Comparison of ENCODE assay signal across 10 cellular contexts in genomic region chr9:5587024-5587423, GRCh38. TPM values are rescaled to one million over a fixed set of nuclear protein-coding genes. Genes with fewer than 3 reads are reported as not detected.
DNase-seq lines count a peak whose midpoint lies in the region; ATAC-seq and TF ChIP-seq lines count a peak whose summit lies in the region.
"Had no signal": no experiment of that assay in that cellular context is flagged by ENCODE, and none has a peak within 500 bp of the region (broad histone marks: within the 10 kb centered on the region; RNA-seq: fewer than 3 reads in every experiment).

No MANE protein-coding gene starts in this region.

- H3K36me3 Mint-ChIP-seq in MCF 10A (ENCODE audit: insufficient read depth, unreplicated experiment) = no peaks in the 10 kb centered on the region
- H3K36me3 Mint-ChIP-seq in memory B cell = peaks cover 7% of the 10 kb centered on the region

- no peaks in the 10 kb centered on the region for H3K36me3 ChIP-seq in mammary epithelial cell (ENCODE audit: insufficient read depth, low read length)
- H3K36me3 ChIP-seq: BLaER1, cardiac muscle cell had no signal

- CTCF ChIA-PET in mammary epithelial cell (lab: Charles Lee; ENCODE audit: low non-redundant PET) (no interaction called here), MCF 10A (lab: Yijun Ruan, JAX) (interaction anchor here (0.6 to 5.4 kb wide), 8 partner anchors 13 to 889 kb away, joined by 3 to 62 read pairs (median 7); partner anchors contain the start of gene CD274)

- peaks cover 20% of the 10 kb centered on the region for H3K4me1 ChIP-seq in mammary epithelial cell (ENCODE audit: insufficient read depth, low read length)

- peak overlapping the region; percentile 20 for H3K27ac ChIP-seq in mammary epithelial cell (ENCODE audit: insufficient read depth, low read depth, low read length)
- H3K27ac ChIP-seq: BLaER1, cardiac muscle cell had no signal

- H3K9me3 ChIP-seq in mammary epithelial cell (replicated peaks; ENCODE audit: insufficient read depth, low read length) = no peaks in the 10 kb centered on the region
- H3K9me3 ChIP-seq: BLaER1 had no signal

- no peak overlapping the region for H3K9ac ChIP-seq in mammary epithelial cell (ENCODE audit: insufficient read depth, low read length)
- H3K9ac ChIP-seq: BLaER1 had no signal

- POLR2A ChIA-PET in MCF 10A (lab: Yijun Ruan, JAX) = interaction anchor here (1.0 to 3.6 kb wide), 3 partner anchors 34 to 150 kb away, joined by 3 to 21 read pairs (median 3); partner anchors contain the start of genes CD274 and PLGRKT

- dilution Hi-C loops in mammary epithelial cell (cut with HindIII; ENCODE audit: low sequenced_read_pairs) = no loop called here

- H3K79me2 ChIP-seq in mammary epithelial cell (ENCODE audit: insufficient read depth, low read length) = no peaks in the 10 kb centered on the region

- H3K4me2 ChIP-seq in mammary epithelial cell (ENCODE audit: insufficient read depth, low read depth, low read length) = no peak overlapping the region
- H3K4me2 ChIP-seq: BLaER1 had no signal

- 50% methylated on average over 1 of the region's 1 CpG for WGBS in mammary epithelial cell (ENCODE audit: low coverage, missing lambda C conversion rate)

- H3K4me3 Mint-ChIP-seq in MCF 10A (ENCODE audit: unreplicated experiment) (no peak overlapping the region), memory B cell (no peak overlapping the region)

- intact Hi-C loops in mammary epithelial cell (cut with micrococcal nuclease) = no loop called here
- intact Hi-C loops in MCF 10A (cut with micrococcal nuclease) = no loop called here

- in situ Hi-C loops in mammary epithelial cell (cut with MboI; ENCODE audit: low sequenced_read_pairs in 2 of 2) = loop anchor here (10.0 to 25.0 kb wide), 2 partner anchors 132 to 825 kb away; partner anchors contain the start of gene CD274 (in 2 of the 2)

- H3K4me1 Mint-ChIP-seq in MCF 10A (ENCODE audit: insufficient read depth, unreplicated experiment) (no peaks in the 10 kb centered on the region), memory B cell (peaks cover 30% of the 10 kb centered on the region)

- peak; percentile 67 for DNase-seq in mammary epithelial cell
- DNase-seq in MCF 10A (ENCODE audit: unreplicated experiment) = no peak
- DNase-seq in activated T-helper 9 cell treated with anti-CD3 and anti-CD28 coated beads, Interleukin-2, amount 50 U/mL, for 16 hours (ENCODE audit: low read depth) = peak; percentile 15
- no peak for DNase-seq in memory B cell (ENCODE audit: low spot score in 2 of 2)
- DNase-seq in effector CD8-positive, alpha-beta T cell (lab: John Stamatoyannopoulos, UW) = no peak
- no peak for DNase-seq in NCI-H510A treated with DMSO at 0.1 percent for 48 hours (lab: John Stamatoyannopoulos, UW)
- no peak for DNase-seq in KG1 (lab: John Stamatoyannopoulos, UW)

- H4K20me1 ChIP-seq in mammary epithelial cell (ENCODE audit: insufficient read depth, low read length) = no peaks in the 10 kb centered on the region
- H4K20me1 ChIP-seq: BLaER1 had no signal

- H3K27ac Mint-ChIP-seq in MCF 10A (ENCODE audit: low read depth, unreplicated experiment) (no peak overlapping the region), memory B cell (peak overlapping the region; percentile 67)

- H3K27me3 ChIP-seq in mammary epithelial cell (ENCODE audit: insufficient read depth, low read length) = no peaks in the 10 kb centered on the region
- H3K27me3 ChIP-seq: BLaER1 had no signal

- ATAC-seq in memory B cell (ENCODE audit: low read depth) (no peak), HG03571 (IDR thresholded peaks at IDR 0.05; ENCODE audit: unreplicated experiment) (no peak)

- H2AFZ ChIP-seq in mammary epithelial cell (ENCODE audit: low read depth, low read length) = no peak overlapping the region

- no peak for TF ChIP-seq CTCF in mammary epithelial cell (conservative IDR thresholded peaks at IDR 0.05 in 1 of 2, IDR thresholded peaks at IDR 0.05 in 1 of 2; ENCODE audit: extremely low read depth in 1 of 2, insufficient read depth in 1 of 2, low read depth in 1 of 2, low read length in 2 of 2)
- no peak for TF ChIP-seq CTCF in MCF 10A (IDR thresholded peaks at IDR 0.05; ENCODE audit: unreplicated experiment)

- H3K27me3 Mint-ChIP-seq in MCF 10A (ENCODE audit: insufficient read depth, unreplicated experiment) (no peaks in the 10 kb centered on the region), memory B cell (no peaks in the 10 kb centered on the region)

- no peak overlapping the region for H3K4me3 ChIP-seq in mammary epithelial cell (replicated peaks in 1 of 3; ENCODE audit: insufficient read depth in 1 of 3, low read depth in 2 of 3, low read length in 3 of 3)
- H3K4me3 ChIP-seq: BLaER1, cardiac muscle cell had no signal

- H3K9me3 Mint-ChIP-seq in MCF 10A (ENCODE audit: unreplicated experiment) = no peaks in the 10 kb centered on the region
- no peaks in the 10 kb centered on the region for H3K9me3 Mint-ChIP-seq in memory B cell

- BruUV-seq in mammary epithelial cell (replicated peaks; lab: Mats Ljungman, UMichigan) (no TSS peak), MCF 10A (replicated peaks; lab: Mats Ljungman, UMichigan) (no TSS peak)

RNA-seq across cellular contexts. Expression of gene RIC1, which starts 41.9 kb away (rescaled TPM):
- 10 to 100 TPM; 23.0 to 46.3 TPM for total RNA-seq in mammary epithelial cell
- 13.7 TPM for polyA plus RNA-seq in mammary epithelial cell
- 46.6 TPM for polyA minus RNA-seq in mammary epithelial cell
- 21.3 and 23.1 TPM in 2 replicates for total RNA-seq in MCF 10A (2022)

Comparison
In these comparisons a context has a peak if more than half of its experiments do, and no peak if none do; other contexts are left out.
1. DNase-seq: peak in mammary epithelial cell (single experiment) and activated T-helper 9 cell treated with anti-CD3 and anti-CD28 coated beads, Interleukin-2, amount 50 U/mL, for 16 hours (single experiment); none in MCF 10A (single experiment), memory B cell (0 of 2), effector CD8-positive, alpha-beta T cell (single experiment), NCI-H510A treated with DMSO at 0.1 percent for 48 hours (single experiment) and KG1 (single experiment).